Comparison of ENCODE assay signal across 8 cellular contexts in genomic region chr1:61740970-61741681, GRCh38. TPM values are rescaled to one million over a fixed set of nuclear protein-coding genes. Genes with fewer than 3 reads are reported as not detected.
DNase-seq lines count a peak whose midpoint lies in the region; ATAC-seq and TF ChIP-seq lines count a peak whose summit lies in the region.
"Not testable (repeated sequence)": the region's sequence is repeated elsewhere in the genome, so short reads cannot be mapped to it uniquely, and the experiment has no call there.

No MANE protein-coding gene starts in this region.

- H3K27ac Mint-ChIP-seq in HFFc6; stimulated activated naive B cell treated with anti-CD40 and anti-IgM and Interleukin-4, amounts not matched to agents 10 μg/mL and 1 μg/mL and 100 μg/mL, for 72 hours: not testable (repeated sequence)
- H3K27ac Mint-ChIP-seq in activated T-helper 17 cell treated with anti-CD3 and anti-CD28 coated beads, Interleukin-2, amount 50 U/mL, for 72 hours = peak overlapping the region; percentile 94
- peak overlapping the region; percentile 99 for H3K27ac Mint-ChIP-seq in nephron

- H3K4me1 ChIP-seq in BLaER1 (peaks cover 11% of the 10 kb centered on the region), duodenal mucosa (ENCODE audit: control insufficient read depth in 1 of 2, insufficient read depth in 2 of 2, low read length in 2 of 2) (peaks cover 6 to 13% of the 10 kb centered on the region in 2 donors)
- H3K4me1 ChIP-seq in SJCRH30 = not testable (repeated sequence)

- not testable (repeated sequence) for H3K9me3 ChIP-seq in BLaER1; SJCRH30 (replicated peaks); duodenal mucosa (ENCODE audit: control insufficient read depth in 1 of 2, low read length in 2 of 2)

- not testable (repeated sequence) for H3K4me3 ChIP-seq in BLaER1
- peak overlapping the region; percentile 91 for H3K4me3 ChIP-seq in SJCRH30
- H3K4me3 ChIP-seq in duodenal mucosa (ENCODE audit: low read depth in 1 of 2, low read length in 2 of 2) = peak overlapping the region; percentile 83 to 85
- H3K4me3 ChIP-seq in iPS-11a (ENCODE audit: low read depth, low read length) = peak overlapping the region; percentile 87

- not testable (repeated sequence) for H3K9me3 Mint-ChIP-seq in HFFc6; activated T-helper 17 cell treated with anti-CD3 and anti-CD28 coated beads, Interleukin-2, amount 50 U/mL, for 72 hours; nephron; stimulated activated naive B cell treated with anti-CD40 and anti-IgM and Interleukin-4, amounts not matched to agents 10 μg/mL and 1 μg/mL and 100 μg/mL, for 72 hours

- H3K27me3 ChIP-seq in BLaER1 = peaks cover 26% of the 10 kb centered on the region
- not testable (repeated sequence) for H3K27me3 ChIP-seq in SJCRH30; duodenal mucosa (ENCODE audit: control insufficient read depth in 1 of 2, insufficient read depth in 2 of 2, low read length in 2 of 2)

- H3K27me3 Mint-ChIP-seq in HFFc6 (ENCODE audit: insufficient read depth); activated T-helper 17 cell treated with anti-CD3 and anti-CD28 coated beads, Interleukin-2, amount 50 U/mL, for 72 hours; nephron (ENCODE audit: low read depth); stimulated activated naive B cell treated with anti-CD40 and anti-IgM and Interleukin-4, amounts not matched to agents 10 μg/mL and 1 μg/mL and 100 μg/mL, for 72 hours: not testable (repeated sequence)

- DNase-seq in HFFc6; SJCRH30; stimulated activated naive B cell treated with anti-CD40 and anti-IgM and Interleukin-4, amounts not matched to agents 10 μg/mL and 1 μg/mL and 100 μg/mL, for 72 hours: not testable (repeated sequence)

- not testable (repeated sequence) for H3K36me3 ChIP-seq in BLaER1; SJCRH30; duodenal mucosa (ENCODE audit: control insufficient read depth in 1 of 2, insufficient read depth in 2 of 2, low read length in 2 of 2)

- not testable (repeated sequence) for H3K36me3 Mint-ChIP-seq in HFFc6 (ENCODE audit: low read depth); activated T-helper 17 cell treated with anti-CD3 and anti-CD28 coated beads, Interleukin-2, amount 50 U/mL, for 72 hours (ENCODE audit: low read depth); nephron (ENCODE audit: low read depth); stimulated activated naive B cell treated with anti-CD40 and anti-IgM and Interleukin-4, amounts not matched to agents 10 μg/mL and 1 μg/mL and 100 μg/mL, for 72 hours

- H4K20me1 ChIP-seq in BLaER1 = not testable (repeated sequence)

- H3K4me1 Mint-ChIP-seq in HFFc6 (ENCODE audit: low read depth) (peaks cover 33% of the 10 kb centered on the region), nephron (peaks cover 24% of the 10 kb centered on the region)
- peaks cover 14% of the 10 kb centered on the region for H3K4me1 Mint-ChIP-seq in activated T-helper 17 cell treated with anti-CD3 and anti-CD28 coated beads, Interleukin-2, amount 50 U/mL, for 72 hours
- H3K4me1 Mint-ChIP-seq in stimulated activated naive B cell treated with anti-CD40 and anti-IgM and Interleukin-4, amounts not matched to agents 10 μg/mL and 1 μg/mL and 100 μg/mL, for 72 hours = peaks cover 5 to 14% of the 10 kb centered on the region in 2 donors

- H3K27ac ChIP-seq in BLaER1; SJCRH30; duodenal mucosa (ENCODE audit: low read depth, low read length): not testable (repeated sequence)

- not testable (repeated sequence) for H3K9ac ChIP-seq in BLaER1
- peak overlapping the region in 1 of 2 donors; percentile 75 for H3K9ac ChIP-seq in duodenal mucosa (ENCODE audit: low read depth in 1 of 2, low read length in 2 of 2)

- ATAC-seq in activated T-helper 17 cell treated with anti-CD3 and anti-CD28 coated beads, Interleukin-2, amount 50 U/mL, for 72 hours (replicated peaks); stimulated activated naive B cell treated with anti-CD40 and anti-IgM and Interleukin-4, amounts not matched to agents 10 μg/mL and 1 μg/mL and 100 μg/mL, for 72 hours (replicated peaks): not testable (repeated sequence)

- TF ChIP-seq CTCF in HFFc6 (IDR thresholded peaks at IDR 0.05); nephron (IDR thresholded peaks at IDR 0.05; ENCODE audit: unreplicated experiment in 3 of 3): not testable (repeated sequence)

- H3K4me2 ChIP-seq in BLaER1 = peak overlapping the region; percentile 81; the same call in 1 of the 2 replicates

- H3K4me3 Mint-ChIP-seq in HFFc6 (peak overlapping the region; percentile 90), nephron (peak overlapping the region; percentile 91 to 98 (median 97))
- H3K4me3 Mint-ChIP-seq in activated T-helper 17 cell treated with anti-CD3 and anti-CD28 coated beads, Interleukin-2, amount 50 U/mL, for 72 hours = peak overlapping the region; percentile 92
- H3K4me3 Mint-ChIP-seq in stimulated activated naive B cell treated with anti-CD40 and anti-IgM and Interleukin-4, amounts not matched to agents 10 μg/mL and 1 μg/mL and 100 μg/mL, for 72 hours = peak overlapping the region; percentile 17 to 89

RNA-seq across cellular contexts. Expression of gene PATJ, which starts 1.2 kb away (rescaled TPM):
- 1 to 10 TPM; 4.7 to 8.0 (median 5.7) TPM for total RNA-seq in HFFc6 (2021; fragmentation: NEBNext Ultra II Directional; extraction: Animal tissue kit (Norgen Biotek cat#: 25700))
- total RNA-seq in SJCRH30 (2014; rRNA removed; shearing (Covaris generic)) = 4.0 and 4.5 TPM in 2 replicates
- total RNA-seq in activated T-helper 17 cell treated with anti-CD3 and anti-CD28 coated beads, Interleukin-2, amount 50 U/mL, for 72 hours = 10 to 100 TPM; 15.7 to 30.1 TPM

RNA-seq across cellular contexts. Expression of gene TM2D1, which starts 16.2 kb away (rescaled TPM):
- 10 to 100 TPM; 39.1 to 49.0 (median 40.4) TPM for total RNA-seq in HFFc6 (2021; fragmentation: NEBNext Ultra II Directional; extraction: Animal tissue kit (Norgen Biotek cat#: 25700))
- total RNA-seq in SJCRH30 (2014; rRNA removed; shearing (Covaris generic)) = 36.5 and 55.7 TPM in 2 replicates
- 10 to 100 TPM; 35.1 to 44.3 TPM for total RNA-seq in activated T-helper 17 cell treated with anti-CD3 and anti-CD28 coated beads, Interleukin-2, amount 50 U/mL, for 72 hours
